ENCODE assay signal across 18 cellular contexts in genomic region chr10:88238515-88238914, GRCh38.
A peak's percentile ranks its signal among the peaks of the same experiment; 100 is the strongest.
DNase-seq lines count a peak whose midpoint lies in the region; FAIRE-seq and TF ChIP-seq lines count a peak whose summit lies in the region.
"Had no signal": no experiment of that assay in that cellular context is flagged by ENCODE, and none has a peak within 500 bp of the region (broad histone marks: within the 10 kb centered on the region; RNA-seq: fewer than 3 reads in every experiment).

No MANE protein-coding gene starts in this region.

- peaks cover 59% of the 10 kb centered on the region for H3K4me1 ChIP-seq in adipocyte (ENCODE audit: control insufficient read depth, insufficient read depth, low read length)
- H3K4me1 ChIP-seq in thyroid gland = peaks cover 41 to 45% of the 10 kb centered on the region in 2 donors

- H3K36me3 ChIP-seq in adipocyte (ENCODE audit: control insufficient read depth, insufficient read depth, low read length, severe bottlenecking) (no peaks in the 10 kb centered on the region), thyroid gland (no peaks in the 10 kb centered on the region)
- H3K36me3 ChIP-seq: cardiac muscle cell had no signal

- H3K4me3 Mint-ChIP-seq in mesothelial cell of epicardium = no peak overlapping the region
- H3K4me3 Mint-ChIP-seq: activated CD4-positive, alpha-beta T cell treated with anti-CD3 and anti-CD28 coated beads for 36 hours; activated T-cell treated with anti-CD3 and anti-CD28 coated beads, Interleukin-2, amount 50 U/mL, for 24 hours had no signal

- TF ChIP-seq CTCF in mesothelial cell of epicardium (IDR thresholded peaks at IDR 0.05; ENCODE audit: unreplicated experiment) (no peak), thyroid gland (IDR thresholded peaks at IDR 0.05) (no peak)

- no peaks in the 10 kb centered on the region for H3K36me3 Mint-ChIP-seq in mesothelial cell of epicardium

- H3K27ac Mint-ChIP-seq in mesothelial cell of epicardium = peak overlapping the region; percentile 54
- H3K27ac Mint-ChIP-seq: activated CD4-positive, alpha-beta T cell treated with anti-CD3 and anti-CD28 coated beads for 36 hours; activated T-cell treated with anti-CD3 and anti-CD28 coated beads, Interleukin-2, amount 50 U/mL, for 24 hours had no signal

- H3K4me1 Mint-ChIP-seq in mesothelial cell of epicardium = peaks cover 27% of the 10 kb centered on the region

- no peaks in the 10 kb centered on the region for H3K9me3 ChIP-seq in adipocyte (ENCODE audit: control insufficient read depth, low read length)
- H3K9me3 ChIP-seq in thyroid gland = no peaks in the 10 kb centered on the region

- no peak for TF ChIP-seq POLR2A in thyroid gland (IDR thresholded peaks at IDR 0.05)

- peak overlapping the region; percentile 16 for H3K4me3 ChIP-seq in adipocyte (ENCODE audit: low read length)
- no peak overlapping the region for H3K4me3 ChIP-seq in thyroid gland (replicated peaks in 1 of 3)
- H3K4me3 ChIP-seq: cardiac muscle cell, lung had no signal

- DNase-seq in GM19239 (ENCODE audit: insufficient read length, low spot score) (no peak), adipocyte (ENCODE audit: low read depth) (peak; percentile 12), mesothelial cell of epicardium (ENCODE audit: low spot score in 2 of 2, unreplicated experiment in 2 of 2) (no peak), thyroid gland (peak; percentile 44 to 60), NCI-H82 treated with DMSO at 0.1 percent for 48 hours (lab: John Stamatoyannopoulos, UW; ENCODE audit: unreplicated experiment) (no peak), germinal center (ENCODE audit: low spot score) (no peak), dedifferentiated amniotic fluid mesenchymal stem cell (ENCODE audit: extremely low spot score) (no peak)
- DNase-seq: activated CD4-positive, alpha-beta T cell treated with anti-CD3 and anti-CD28 coated beads for 36 hours; activated CD8-positive, alpha-beta memory T cell treated with anti-CD3 and anti-CD28 coated beads for 24 hours; activated T-cell treated with anti-CD3 and anti-CD28 coated beads, Interleukin-2, amount 50 U/mL, for 24 hours; KBM-7; NCI-H1436 treated with DMSO at 0.1 percent for 48 hours; NCI-H524 had no signal

- WGBS in thyroid gland, 2 donors = 18 to 19% methylated on average over 3 of the region's 3 CpGs

- no peaks in the 10 kb centered on the region for H3K27me3 Mint-ChIP-seq in mesothelial cell of epicardium (ENCODE audit: low read depth)
- H3K27me3 Mint-ChIP-seq: activated CD4-positive, alpha-beta T cell treated with anti-CD3 and anti-CD28 coated beads for 36 hours; activated T-cell treated with anti-CD3 and anti-CD28 coated beads, Interleukin-2, amount 50 U/mL, for 24 hours had no signal

- intact Hi-C loops in thyroid gland (cut with DNase I) = no loop called here

- H3K9ac ChIP-seq in adipocyte (ENCODE audit: low read length) = peak overlapping the region; percentile 61

- H3K9me3 Mint-ChIP-seq in mesothelial cell of epicardium = no peaks in the 10 kb centered on the region
- H3K9me3 Mint-ChIP-seq: activated T-cell treated with anti-CD3 and anti-CD28 coated beads, Interleukin-2, amount 50 U/mL, for 24 hours had no signal

- H3K27me3 ChIP-seq in adipocyte (replicated peaks; ENCODE audit: control insufficient read depth, insufficient read depth, low read length) = no peaks in the 10 kb centered on the region
- no peaks in the 10 kb centered on the region for H3K27me3 ChIP-seq in thyroid gland
- H3K27me3 ChIP-seq: cardiac muscle cell had no signal

- peak overlapping the region; percentile 42 to 78 (median 58) for H3K27ac ChIP-seq in thyroid gland
- H3K27ac ChIP-seq: cardiac muscle cell had no signal

- FAIRE-seq in GM19239 (lab: Jason Lieb, UNC) = peak; percentile 35
- FAIRE-seq: GM12891, islet of Langerhans, TTC549 had no signal

Comparison
In these comparisons a context has a peak if more than half of its experiments do, and no peak if none do; other contexts are left out.
1. DNase-seq: peak in adipocyte (single experiment) and thyroid gland (2 of 2); none in GM19239 (single experiment), mesothelial cell of epicardium (0 of 2), NCI-H82 treated with DMSO at 0.1 percent for 48 hours (single experiment), germinal center (single experiment) and dedifferentiated amniotic fluid mesenchymal stem cell (single experiment).